Comparison of ENCODE assay signal across 1 cellular context in genomic region chr1:54105080-54105479, GRCh38.
TF ChIP-seq lines count a peak whose summit lies in the region.

No MANE protein-coding gene starts in this region.

TF ChIP-seq in GM23338, 12 proteins besides CTCF, POLR2A, EP300 and RAD21:
- TF ChIP-seq ZNF114 (CRISPR knock-in tag; IDR thresholded peaks at IDR 0.05) = no peak
- no peak for TF ChIP-seq ZNF331 (CRISPR knock-in tag; IDR thresholded peaks at IDR 0.05; ENCODE audit: low read depth)
- TF ChIP-seq STAT1 (IDR thresholded peaks at IDR 0.05; ENCODE audit: unreplicated experiment) = no peak
- no peak for TF ChIP-seq EZH2 (IDR thresholded peaks at IDR 0.05; ENCODE audit: low read depth, unreplicated experiment)
- TF ChIP-seq CREB1 (CRISPR knock-in tag; IDR thresholded peaks at IDR 0.05; ENCODE audit: low read depth) = no peak
- no peak for TF ChIP-seq NANOG (IDR thresholded peaks at IDR 0.05; ENCODE audit: borderline replicate concordance)
- no peak for TF ChIP-seq ZNF462 (CRISPR knock-in tag; IDR thresholded peaks at IDR 0.05)
- TF ChIP-seq ETS1 (IDR thresholded peaks at IDR 0.05) = no peak
- TF ChIP-seq REST (IDR thresholded peaks at IDR 0.05; ENCODE audit: unreplicated experiment) = no peak
- no peak for TF ChIP-seq EZH2phosphoT487 (IDR thresholded peaks at IDR 0.05; ENCODE audit: unreplicated experiment)
- no peak for TF ChIP-seq POLR2AphosphoS5 (IDR thresholded peaks at IDR 0.05; ENCODE audit: low read depth)
- TF ChIP-seq JUNB (IDR thresholded peaks at IDR 0.05; ENCODE audit: unreplicated experiment) = no peak
